36 cellular contexts compared by ENCODE assay signal in the genomic region with DNA sequence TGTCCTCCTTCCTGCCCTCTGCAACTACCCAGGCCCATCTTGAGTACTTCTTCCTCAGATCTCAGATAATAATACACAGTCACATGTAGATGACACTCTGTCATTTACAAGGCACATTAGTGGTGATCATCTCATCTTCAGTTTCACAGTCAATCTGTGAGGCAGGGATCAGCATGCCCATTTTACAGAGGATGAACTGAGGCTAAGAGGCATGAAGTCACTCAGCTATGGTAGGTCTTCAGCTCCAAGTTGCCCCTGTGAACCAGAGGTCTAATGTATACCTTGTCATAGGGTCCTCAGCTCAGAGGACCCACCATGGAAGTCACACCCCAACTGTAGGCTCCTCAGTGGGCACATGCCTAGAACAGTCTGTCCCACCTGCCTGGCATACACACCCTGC. TPM values are rescaled to one million over a fixed set of nuclear protein-coding genes. Genes with fewer than 3 reads are reported as not detected.
"Had no signal": no experiment of that assay in that cellular context is flagged by ENCODE, and none has a peak within 500 bp of the region (broad histone marks: within the 10 kb centered on the region; RNA-seq: fewer than 3 reads in every experiment).

No MANE protein-coding gene starts in this region.

- H3K4me1 Mint-ChIP-seq: activated B cell treated with CpG ODN at 0.5 μM for 24 hours; activated naive CD4-positive, alpha-beta T cell treated with anti-CD3 and anti-CD28 coated beads, Interleukin-2, amount 10 ng/mL, durations not matched to agents 7 days and 5 days had no signal

- H3K4me1 ChIP-seq: ascending aorta had no signal

- H3K27ac ChIP-seq: ascending aorta, cardiac muscle cell, VCaP had no signal

- H3K27me3 ChIP-seq: ascending aorta, cardiac muscle cell had no signal

- H3K27me3 Mint-ChIP-seq: activated B cell treated with CpG ODN at 0.5 μM for 24 hours; activated CD4-positive, alpha-beta memory T cell treated with anti-CD3 and anti-CD28 coated beads for 36 hours; activated CD4-positive, alpha-beta T cell treated with anti-CD3 and anti-CD28 coated beads, Interleukin-2, amount 10 ng/mL, durations not matched to agents 24 days and 14 days; activated naive CD4-positive, alpha-beta T cell treated with anti-CD3 and anti-CD28 coated beads, Interleukin-2, amount 10 ng/mL, durations not matched to agents 7 days and 5 days; activated naive CD4-positive, alpha-beta T cell treated with anti-CD3 and anti-CD28 coated beads, Interleukin-2, amount 50 U/mL, for 24 hours; activated naive CD8-positive, alpha-beta T cell; activated naive CD8-positive, alpha-beta T cell treated with anti-CD3 and anti-CD28 coated beads, Interleukin-2, amount 10 ng/mL, durations not matched to agents 7 days and 5 days; activated naive CD8-positive, alpha-beta T cell treated with anti-CD3 and anti-CD28 coated beads, Interleukin-2, amount 50 U/mL, for 24 hours; T-cell had no signal

- H3K4me3 Mint-ChIP-seq: activated B cell treated with CpG ODN at 0.5 μM for 24 hours; activated CD4-positive, alpha-beta memory T cell treated with anti-CD3 and anti-CD28 coated beads for 36 hours; activated CD4-positive, alpha-beta T cell treated with anti-CD3 and anti-CD28 coated beads, Interleukin-2, amount 10 ng/mL, durations not matched to agents 24 days and 14 days; activated naive CD4-positive, alpha-beta T cell treated with anti-CD3 and anti-CD28 coated beads, Interleukin-2, amount 10 ng/mL, durations not matched to agents 7 days and 5 days; activated naive CD4-positive, alpha-beta T cell treated with anti-CD3 and anti-CD28 coated beads, Interleukin-2, amount 50 U/mL, for 24 hours; activated naive CD8-positive, alpha-beta T cell; activated naive CD8-positive, alpha-beta T cell treated with anti-CD3 and anti-CD28 coated beads, Interleukin-2, amount 10 ng/mL, durations not matched to agents 7 days and 5 days; activated naive CD8-positive, alpha-beta T cell treated with anti-CD3 and anti-CD28 coated beads, Interleukin-2, amount 50 U/mL, for 24 hours; activated T-cell treated with anti-CD3 and anti-CD28 coated beads, Interleukin-2, amount 50 U/mL, for 4 hours; activated T-cell treated with anti-CD3 and anti-CD28 coated beads, Interleukin-2, amount 50 U/mL, for 72 hours; activated T-helper 1 cell treated with anti-CD3 and anti-CD28 coated beads, Interleukin-12 subunit alpha, Interleukin-12 subunit beta, Interleukin-2, Interleukin-4 antibody, amounts not matched to agents 30 ng/mL and 10 ng/mL and 1 ng/mL, durations not matched to agents 14 hours and 24 hours and 36 hours; brain; T-cell; T-helper 2 cell treated with Interferon-gamma antibody and Interleukin-4, amounts not matched to agents 5 μg/mL and 100 μg/mL, for 36 hours had no signal

- H3K36me3 ChIP-seq: ascending aorta, cardiac muscle cell had no signal

- H3K4me3 ChIP-seq: ascending aorta, cardiac muscle cell had no signal

- ATAC-seq: activated naive CD8-positive, alpha-beta T cell treated with anti-CD3 and anti-CD28 coated beads, Interleukin-2, amount 50 U/mL, for 24 hours; activated T-cell treated with anti-CD3 and anti-CD28 coated beads, Interleukin-2, amount 50 U/mL, for 4 hours; activated T-cell treated with anti-CD3 and anti-CD28 coated beads, Interleukin-2, amount 50 U/mL, for 72 hours; T-cell had no signal

- FAIRE-seq: bronchial epithelial cell, TTC549 had no signal

- H3K9me3 ChIP-seq: ascending aorta had no signal

- DNase-seq: activated B cell treated with CpG ODN at 0.5 μM for 24 hours; activated CD4-positive, alpha-beta memory T cell treated with anti-CD3 and anti-CD28 coated beads for 36 hours; activated CD4-positive, alpha-beta T cell treated with anti-CD3 and anti-CD28 coated beads for 4 hours; activated CD4-positive, alpha-beta T cell treated with anti-CD3 and anti-CD28 coated beads, Interleukin-2, amount 10 ng/mL, durations not matched to agents 24 days and 14 days; activated CD4-positive, alpha-beta T cell treated with anti-CD3 and anti-CD28 coated beads, Interleukin-2, amount 50 U/mL, for 1 hour; activated CD4-positive, alpha-beta T cell treated with anti-CD3 and anti-CD28 coated beads, Interleukin-2, amount 50 U/mL, for 4 hours; activated CD4-positive, CD25-positive, alpha-beta regulatory T cell treated with anti-CD3 and anti-CD28 coated beads, Interleukin-2, amount 50 U/mL, for 72 hours; activated CD8-positive, alpha-beta memory T cell treated with anti-CD3 and anti-CD28 coated beads, Interleukin-2, amount 50 U/mL, for 4 hours; activated effector memory CD4-positive, alpha-beta T cell treated with Interleukin-2 at 50 U/mL for 16 hours; activated gamma-delta T cell; activated naive CD4-positive, alpha-beta T cell treated with anti-CD3 and anti-CD28 coated beads, Interleukin-2, amount 10 ng/mL, durations not matched to agents 7 days and 5 days; activated naive CD4-positive, alpha-beta T cell treated with Interleukin-2 at 50 U/mL for 16 hours; activated naive CD8-positive, alpha-beta T cell treated with anti-CD3 and anti-CD28 coated beads, Interleukin-2, amount 10 ng/mL, durations not matched to agents 7 days and 5 days; activated naive CD8-positive, alpha-beta T cell treated with anti-CD3 and anti-CD28 coated beads, Interleukin-2, amount 50 U/mL, for 24 hours; activated T-cell treated with anti-CD3 and anti-CD28 coated beads for 4 hours; activated T-cell treated with anti-CD3 and anti-CD28 coated beads, Interleukin-2, amount 50 U/mL, for 1 hour; activated T-cell treated with anti-CD3 and anti-CD28 coated beads, Interleukin-2, amount 50 U/mL, for 4 hours; activated T-cell treated with anti-CD3 and anti-CD28 coated beads, Interleukin-2, amount 50 U/mL, for 72 hours; amygdala; anterior cingulate cortex; caudate nucleus; T-cell; T-helper 2 cell; T-helper 9 cell had no signal

- H3K27ac Mint-ChIP-seq: activated B cell treated with CpG ODN at 0.5 μM for 24 hours; activated CD4-positive, alpha-beta memory T cell treated with anti-CD3 and anti-CD28 coated beads for 36 hours; activated CD4-positive, alpha-beta T cell treated with anti-CD3 and anti-CD28 coated beads, Interleukin-2, amount 10 ng/mL, durations not matched to agents 24 days and 14 days; activated naive CD4-positive, alpha-beta T cell treated with anti-CD3 and anti-CD28 coated beads, Interleukin-2, amount 10 ng/mL, durations not matched to agents 7 days and 5 days; activated naive CD4-positive, alpha-beta T cell treated with anti-CD3 and anti-CD28 coated beads, Interleukin-2, amount 50 U/mL, for 24 hours; activated naive CD8-positive, alpha-beta T cell; activated naive CD8-positive, alpha-beta T cell treated with anti-CD3 and anti-CD28 coated beads, Interleukin-2, amount 10 ng/mL, durations not matched to agents 7 days and 5 days; activated naive CD8-positive, alpha-beta T cell treated with anti-CD3 and anti-CD28 coated beads, Interleukin-2, amount 50 U/mL, for 24 hours; activated T-cell treated with anti-CD3 and anti-CD28 coated beads, Interleukin-2, amount 50 U/mL, for 72 hours; activated T-helper 1 cell treated with anti-CD3 and anti-CD28 coated beads, Interleukin-12 subunit alpha, Interleukin-12 subunit beta, Interleukin-2, Interleukin-4 antibody, amounts not matched to agents 30 ng/mL and 10 ng/mL and 1 ng/mL, durations not matched to agents 14 hours and 24 hours and 36 hours; activated T-helper 2 cell treated with anti-CD3 and anti-CD28 coated beads, Interferon-gamma antibody, Interleukin-2, Interleukin-4, amounts not matched to agents 10 μg/mL and 5 μg/mL and 100 μg/mL, durations not matched to agents 14 hours and 24 hours and 36 hours; brain; T-cell; T-helper 2 cell treated with Interferon-gamma antibody and Interleukin-4, amounts not matched to agents 5 μg/mL and 100 μg/mL, for 36 hours had no signal

- H3K36me3 Mint-ChIP-seq: activated CD4-positive, alpha-beta memory T cell treated with anti-CD3 and anti-CD28 coated beads for 36 hours; activated naive CD4-positive, alpha-beta T cell treated with anti-CD3 and anti-CD28 coated beads, Interleukin-2, amount 10 ng/mL, durations not matched to agents 7 days and 5 days; activated naive CD4-positive, alpha-beta T cell treated with anti-CD3 and anti-CD28 coated beads, Interleukin-2, amount 50 U/mL, for 24 hours; activated naive CD8-positive, alpha-beta T cell; activated naive CD8-positive, alpha-beta T cell treated with anti-CD3 and anti-CD28 coated beads, Interleukin-2, amount 10 ng/mL, durations not matched to agents 7 days and 5 days; brain; T-cell had no signal

- H3K9me3 Mint-ChIP-seq: activated B cell treated with CpG ODN at 0.5 μM for 24 hours; activated CD4-positive, alpha-beta memory T cell treated with anti-CD3 and anti-CD28 coated beads for 36 hours; activated CD4-positive, alpha-beta T cell treated with anti-CD3 and anti-CD28 coated beads, Interleukin-2, amount 10 ng/mL, durations not matched to agents 24 days and 14 days; activated naive CD4-positive, alpha-beta T cell treated with anti-CD3 and anti-CD28 coated beads, Interleukin-2, amount 10 ng/mL, durations not matched to agents 7 days and 5 days; activated naive CD4-positive, alpha-beta T cell treated with anti-CD3 and anti-CD28 coated beads, Interleukin-2, amount 50 U/mL, for 24 hours; activated naive CD8-positive, alpha-beta T cell treated with anti-CD3 and anti-CD28 coated beads, Interleukin-2, amount 10 ng/mL, durations not matched to agents 7 days and 5 days; activated naive CD8-positive, alpha-beta T cell treated with anti-CD3 and anti-CD28 coated beads, Interleukin-2, amount 50 U/mL, for 24 hours; activated T-cell treated with anti-CD3 and anti-CD28 coated beads, Interleukin-2, amount 50 U/mL, for 4 hours; activated T-cell treated with anti-CD3 and anti-CD28 coated beads, Interleukin-2, amount 50 U/mL, for 72 hours; activated T-helper 1 cell treated with anti-CD3 and anti-CD28 coated beads, Interleukin-12 subunit alpha, Interleukin-12 subunit beta, Interleukin-2, Interleukin-4 antibody, amounts not matched to agents 30 ng/mL and 10 ng/mL and 1 ng/mL, durations not matched to agents 14 hours and 24 hours and 36 hours; activated T-helper 2 cell treated with anti-CD3 and anti-CD28 coated beads, Interferon-gamma antibody, Interleukin-2, Interleukin-4, amounts not matched to agents 10 μg/mL and 5 μg/mL and 100 μg/mL, durations not matched to agents 14 hours and 24 hours and 36 hours; brain; T-cell; T-helper 2 cell treated with Interferon-gamma antibody and Interleukin-4, amounts not matched to agents 5 μg/mL and 100 μg/mL, for 36 hours had no signal

RNA-seq across cellular contexts. Expression of a gene that starts 4.2 kb away (rescaled TPM):
- total RNA-seq: activated T-helper 1 cell treated with anti-CD3 and anti-CD28 coated beads, Interleukin-12 subunit alpha, Interleukin-12 subunit beta, Interleukin-2, Interleukin-4 antibody, amounts not matched to agents 30 ng/mL and 10 ng/mL and 1 ng/mL, durations not matched to agents 14 hours and 24 hours and 36 hours; T-helper 1 cell treated with Interleukin-12 subunit alpha and Interleukin-12 subunit beta and Interleukin-4 antibody, amounts not matched to agents 30 ng/mL and 1 ng/mL, for 36 hours had no signal
